Comparison of ENCODE assay signal across 1 cellular context in genomic region chr6:153790881-153791473, GRCh38.
TF ChIP-seq lines count a peak whose summit lies in the region.

No MANE protein-coding gene starts in this region.

TF ChIP-seq in SK-N-SH treated with all-trans-retinoic acid at 6 μM for 48 hours, 23 proteins besides CTCF, POLR2A, EP300 and RAD21 (continued from another document):
- no peak for TF ChIP-seq TSHZ2 (CRISPR knock-in tag; IDR thresholded peaks at IDR 0.05)
- no peak for TF ChIP-seq ZFP3 (CRISPR knock-in tag; IDR thresholded peaks at IDR 0.05)
- TF ChIP-seq PATZ1 (CRISPR knock-in tag; IDR thresholded peaks at IDR 0.05; ENCODE audit: borderline replicate concordance) = peak; percentile 65; the same call in 1 of the 2 replicates
- TF ChIP-seq CSDC2 (CRISPR knock-in tag; IDR thresholded peaks at IDR 0.05) = no peak
- TF ChIP-seq GLIS3 (CRISPR knock-in tag; IDR thresholded peaks at IDR 0.05) = no peak
- no peak for TF ChIP-seq POU6F1 (CRISPR knock-in tag; IDR thresholded peaks at IDR 0.05; ENCODE audit: borderline replicate concordance, low read depth)
- peak; percentile 73; the same call in 1 of the 2 replicates for TF ChIP-seq ZC3H10 (CRISPR knock-in tag; IDR thresholded peaks at IDR 0.05)
- TF ChIP-seq RARB (CRISPR knock-in tag; IDR thresholded peaks at IDR 0.05) = peak; percentile 12; the same call in 1 of the 2 replicates
- no peak; the same call in 1 of the 2 replicates for TF ChIP-seq ZNF8 (CRISPR knock-in tag; IDR thresholded peaks at IDR 0.05)
- TF ChIP-seq ISL1 (CRISPR knock-in tag; IDR thresholded peaks at IDR 0.05) = peak; percentile 96
- TF ChIP-seq ZFP30 (CRISPR knock-in tag; IDR thresholded peaks at IDR 0.05) = no peak
- no peak for TF ChIP-seq ZNF565 (CRISPR knock-in tag; conservative IDR thresholded peaks at IDR 0.05; ENCODE audit: low read depth)
